21 cellular contexts compared by ENCODE assay signal in the genomic region with DNA sequence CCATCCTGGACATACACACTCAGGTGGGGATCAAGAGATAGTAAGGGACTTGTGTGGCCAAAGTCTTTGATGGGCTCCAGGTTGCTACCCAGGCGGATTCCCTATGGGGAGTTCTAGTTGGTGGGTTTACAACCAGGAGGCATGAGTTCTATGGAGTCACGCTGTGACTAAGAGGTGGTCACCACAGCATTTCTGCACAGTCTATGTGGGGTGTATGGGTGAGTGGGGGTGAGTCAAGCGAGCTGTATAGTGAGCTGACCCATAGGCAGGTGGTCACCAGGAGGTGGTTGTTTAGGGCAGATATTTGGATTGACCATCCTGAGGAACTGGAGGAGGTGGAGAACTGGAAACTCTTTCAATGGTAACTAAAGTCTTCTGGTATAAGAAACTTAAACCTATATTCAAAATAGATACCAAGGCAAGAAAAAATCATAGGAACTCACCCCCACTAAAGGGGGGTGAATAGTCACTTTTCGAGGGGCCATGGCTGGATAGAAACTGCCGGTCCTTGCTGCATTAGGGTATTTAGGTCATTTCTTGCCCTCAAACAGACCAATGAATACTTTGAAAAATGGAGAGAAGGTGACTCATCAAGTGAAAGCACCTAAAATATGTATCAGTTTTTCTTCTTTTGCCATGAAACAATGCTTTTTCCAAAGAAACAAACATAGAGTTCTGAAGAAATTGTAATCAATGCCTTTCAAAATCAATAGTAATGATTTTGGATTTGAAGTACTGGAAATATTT.
"Had no signal": no experiment of that assay in that cellular context is flagged by ENCODE, and none has a peak within 500 bp of the region (broad histone marks: within the 10 kb centered on the region; RNA-seq: fewer than 3 reads in every experiment).

No MANE protein-coding gene starts in this region.

- DNase-seq: activated CD4-positive, alpha-beta T cell treated with anti-CD3 and anti-CD28 coated beads, Interleukin-2, amount 10 ng/mL, durations not matched to agents 7 days and 5 days; activated CD4-positive, CD25-positive, alpha-beta regulatory T cell treated with anti-CD3 and anti-CD28 coated beads, Interleukin-2, amount 50 U/mL, for 72 hours; activated CD8-positive, alpha-beta T cell treated with anti-CD3 and anti-CD28 coated beads for 36 hours; activated T-cell treated with anti-CD3 and anti-CD28 coated beads, Interleukin-2, amount 50 U/mL, for 4 hours; anterior cingulate cortex; dermis blood vessel endothelial cell; effector CD4-positive, alpha-beta T cell; foreskin keratinocyte; heart right ventricle; midbrain; naive thymus-derived CD4-positive, alpha-beta T cell; nucleus accumbens; psoas muscle; sigmoid colon; small intestine; stimulated activated CD4-positive, alpha-beta T cell treated with anti-CD3 and anti-CD28 coated beads, Interleukin-4, amount 100 ng/mL, for 24 hours; stimulated activated naive B cell treated with anti-CD40 and anti-IgM and Interleukin-4, amounts not matched to agents 10 μg/mL and 1 μg/mL and 100 μg/mL, for 72 hours; T1000 had no signal

- H3K36me3 Mint-ChIP-seq: activated naive CD8-positive, alpha-beta T cell; naive thymus-derived CD4-positive, alpha-beta T cell; stimulated activated naive B cell treated with anti-CD40 and anti-IgM and Interleukin-4, amounts not matched to agents 10 μg/mL and 1 μg/mL and 100 μg/mL, for 72 hours had no signal

- H3K27ac Mint-ChIP-seq: activated CD4-positive, alpha-beta T cell treated with anti-CD3 and anti-CD28 coated beads, Interleukin-2, amount 10 ng/mL, durations not matched to agents 7 days and 5 days; activated CD8-positive, alpha-beta T cell treated with anti-CD3 and anti-CD28 coated beads for 36 hours; activated naive CD8-positive, alpha-beta T cell; activated T-helper 2 cell treated with anti-CD3 and anti-CD28 coated beads, Interferon-gamma antibody, Interleukin-2, Interleukin-4, amounts not matched to agents 10 μg/mL and 5 μg/mL and 100 μg/mL, durations not matched to agents 14 hours and 24 hours and 36 hours; naive thymus-derived CD4-positive, alpha-beta T cell; stimulated activated naive B cell treated with anti-CD40 and anti-IgM and Interleukin-4, amounts not matched to agents 10 μg/mL and 1 μg/mL and 100 μg/mL, for 72 hours had no signal

- H3K4me3 Mint-ChIP-seq: activated CD4-positive, alpha-beta T cell treated with anti-CD3 and anti-CD28 coated beads, Interleukin-2, amount 10 ng/mL, durations not matched to agents 7 days and 5 days; activated CD8-positive, alpha-beta T cell treated with anti-CD3 and anti-CD28 coated beads for 36 hours; activated naive CD8-positive, alpha-beta T cell; activated T-cell treated with anti-CD3 and anti-CD28 coated beads, Interleukin-2, amount 50 U/mL, for 4 hours; central memory CD8-positive, alpha-beta T cell; naive thymus-derived CD4-positive, alpha-beta T cell; stimulated activated naive B cell treated with anti-CD40 and anti-IgM and Interleukin-4, amounts not matched to agents 10 μg/mL and 1 μg/mL and 100 μg/mL, for 72 hours had no signal

- H3K9me3 Mint-ChIP-seq: activated CD4-positive, alpha-beta T cell treated with anti-CD3 and anti-CD28 coated beads, Interleukin-2, amount 10 ng/mL, durations not matched to agents 7 days and 5 days; activated CD8-positive, alpha-beta T cell treated with anti-CD3 and anti-CD28 coated beads for 36 hours; activated T-cell treated with anti-CD3 and anti-CD28 coated beads, Interleukin-2, amount 50 U/mL, for 4 hours; activated T-helper 2 cell treated with anti-CD3 and anti-CD28 coated beads, Interferon-gamma antibody, Interleukin-2, Interleukin-4, amounts not matched to agents 10 μg/mL and 5 μg/mL and 100 μg/mL, durations not matched to agents 14 hours and 24 hours and 36 hours; central memory CD8-positive, alpha-beta T cell; stimulated activated naive B cell treated with anti-CD40 and anti-IgM and Interleukin-4, amounts not matched to agents 10 μg/mL and 1 μg/mL and 100 μg/mL, for 72 hours had no signal

- H3K4me1 Mint-ChIP-seq: activated CD4-positive, alpha-beta T cell treated with anti-CD3 and anti-CD28 coated beads, Interleukin-2, amount 10 ng/mL, durations not matched to agents 7 days and 5 days; central memory CD8-positive, alpha-beta T cell; stimulated activated naive B cell treated with anti-CD40 and anti-IgM and Interleukin-4, amounts not matched to agents 10 μg/mL and 1 μg/mL and 100 μg/mL, for 72 hours had no signal

- ATAC-seq: activated T-cell treated with anti-CD3 and anti-CD28 coated beads, Interleukin-2, amount 50 U/mL, for 4 hours; foreskin keratinocyte; heart right ventricle; naive thymus-derived CD4-positive, alpha-beta T cell; psoas muscle; stimulated activated naive B cell treated with anti-CD40 and anti-IgM and Interleukin-4, amounts not matched to agents 10 μg/mL and 1 μg/mL and 100 μg/mL, for 72 hours had no signal
